In genomic region chr20:24767623-24768100, GRCh38 we compare ENCODE assay signal across 14 cellular contexts.
"Had no signal": no experiment of that assay in that cellular context is flagged by ENCODE, and none has a peak within 500 bp of the region (broad histone marks: within the 10 kb centered on the region; RNA-seq: fewer than 3 reads in every experiment).

No MANE protein-coding gene starts in this region.

- H3K27ac ChIP-seq: lower lobe of right lung, tibial nerve, uterus, WERI-Rb-1 had no signal

- H3K4me1 ChIP-seq: lower lobe of right lung, tibial nerve, uterus had no signal

- H3K36me3 ChIP-seq: lower lobe of right lung, tibial nerve, uterus, WERI-Rb-1 had no signal

- H3K4me3 ChIP-seq: lower lobe of right lung, tibial nerve, uterus had no signal

- H3K9me3 ChIP-seq: lower lobe of right lung, uterus had no signal

- ATAC-seq: activated CD4-positive, alpha-beta T cell treated with anti-CD3 and anti-CD28 coated beads for 36 hours; activated T-cell treated with anti-CD3 and anti-CD28 coated beads, Interleukin-2, amount 50 U/mL, for 72 hours; effector memory CD8-positive, alpha-beta T cell; left colon; lower lobe of right lung had no signal

- DNase-seq: activated CD4-positive, alpha-beta T cell treated with anti-CD3 and anti-CD28 coated beads for 36 hours; activated CD4-positive, alpha-beta T cell treated with anti-CD3 and anti-CD28 coated beads, Interleukin-2, amount 50 U/mL, for 48 hours; activated gamma-delta T cell treated with Interleukin-2 at 50 U/mL for 16 hours; activated T-cell treated with anti-CD3 and anti-CD28 coated beads, Interleukin-2, amount 50 U/mL, for 72 hours; effector memory CD8-positive, alpha-beta T cell; lower lobe of right lung; stimulated activated CD4-positive, alpha-beta T cell treated with anti-CD3 and anti-CD28 coated beads, Interleukin-12 subunit alpha, Interleukin-12 subunit beta, amount 100 ng/mL, for 4 hours; stimulated activated CD4-positive, alpha-beta T cell treated with anti-CD3 and anti-CD28 coated beads, Interleukin-1b, Interleukin-23, amount 100 ng/mL, for 48 hours; stimulated activated naive CD4-positive, alpha-beta T cell treated with Interleukin-2 at 50 U/mL for 16 hours; substantia nigra; uterus; WERI-Rb-1 had no signal
